Comparison of ENCODE assay signal across 8 cellular contexts in the genomic region with DNA sequence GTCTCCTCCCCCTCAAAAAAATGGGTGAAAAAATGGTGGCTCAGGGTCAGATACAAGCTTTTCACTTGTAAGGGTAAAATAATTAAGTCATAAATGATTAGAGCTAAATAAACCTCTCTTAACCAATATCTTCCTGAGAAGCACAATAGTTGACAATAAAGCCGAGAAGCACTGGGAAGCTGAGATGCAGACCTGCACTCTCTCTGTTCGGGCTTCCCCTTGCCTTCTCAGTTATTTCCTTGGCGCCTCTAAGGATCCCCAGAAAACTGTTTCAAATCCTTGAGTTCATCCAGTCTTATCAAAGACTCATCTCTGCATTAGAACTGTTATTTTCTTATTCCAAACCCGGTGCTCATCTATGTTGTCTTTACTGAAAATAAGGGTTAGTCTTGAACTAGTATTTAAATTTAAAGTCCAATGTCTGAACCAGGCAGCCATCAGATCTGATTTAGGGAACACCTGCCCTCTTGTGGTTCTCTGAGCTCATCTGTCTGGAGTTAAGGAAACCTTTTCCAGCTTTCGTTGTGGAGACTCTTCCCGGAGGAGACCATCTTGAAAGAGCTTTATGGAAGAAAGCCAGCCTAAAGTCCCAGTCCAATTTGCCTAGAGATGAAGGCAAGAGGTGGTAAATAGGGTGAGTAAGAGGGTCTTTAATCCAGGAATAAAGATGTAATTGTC.
A peak's percentile ranks its signal among the peaks of the same experiment; 100 is the strongest.
DNase-seq lines count a peak whose midpoint lies in the region; ATAC-seq and TF ChIP-seq lines count a peak whose summit lies in the region.

No MANE protein-coding gene starts in this region.

- no peak overlapping the region for H3K4me3 Mint-ChIP-seq in HFFc6
- no peak overlapping the region for H3K4me3 Mint-ChIP-seq in T-helper 2 cell treated with Interferon-gamma antibody and Interleukin-4, amounts not matched to agents 5 μg/mL and 100 μg/mL, for 36 hours

- no peaks in the 10 kb centered on the region for H3K9me3 Mint-ChIP-seq in HFFc6
- H3K9me3 Mint-ChIP-seq in T-helper 2 cell treated with Interferon-gamma antibody and Interleukin-4, amounts not matched to agents 5 μg/mL and 100 μg/mL, for 36 hours = no peaks in the 10 kb centered on the region

- peak; percentile 14 for DNase-seq in ACHN
- DNase-seq in HFFc6 = peak; percentile 55
- no peak for DNase-seq in kidney epithelial cell (ENCODE audit: low read depth)
- DNase-seq in OCI-M2 (lab: John Stamatoyannopoulos, UW; ENCODE audit: unreplicated experiment) = no peak
- DNase-seq in T-helper 2 cell treated with Interferon-gamma antibody and Interleukin-4, amounts not matched to agents 5 μg/mL and 100 μg/mL, for 36 hours (ENCODE audit: low spot score) = no peak
- DNase-seq in GM10266 (ENCODE audit: extremely low spot score) = no peak

- peak; percentile 77 for TF ChIP-seq CTCF in HFFc6 (IDR thresholded peaks at IDR 0.05)
- TF ChIP-seq CTCF in kidney epithelial cell (IDR thresholded peaks at IDR 0.05; ENCODE audit: insufficient read depth, low read length, poor library complexity, severe bottlenecking) = peak; percentile 43
- TF ChIP-seq CTCF in GM10266 (IDR thresholded peaks at IDR 0.05; ENCODE audit: control insufficient read depth, insufficient read depth, low read depth, missing control alignments) = no peak

- ATAC-seq in SK-N-SH treated with all-trans-retinoic acid at 6 μM for 48 hours = 0 out of 3 replicates have a peak, but pooled peaks have one; percentile 21
- no peak for ATAC-seq in HG02870 (IDR thresholded peaks at IDR 0.05; ENCODE audit: unreplicated experiment)

- H3K27ac Mint-ChIP-seq in HFFc6 = no peak overlapping the region
- H3K27ac Mint-ChIP-seq in T-helper 2 cell treated with Interferon-gamma antibody and Interleukin-4, amounts not matched to agents 5 μg/mL and 100 μg/mL, for 36 hours = no peak overlapping the region

- no peaks in the 10 kb centered on the region for H3K36me3 ChIP-seq in kidney epithelial cell (ENCODE audit: control insufficient read depth, insufficient read depth, low read length)

- H3K27me3 ChIP-seq in kidney epithelial cell (ENCODE audit: control insufficient read depth, insufficient read depth, low read length) = no peaks in the 10 kb centered on the region

- no peak overlapping the region for H3K4me3 ChIP-seq in kidney epithelial cell (ENCODE audit: low read depth, low read length)

- H3K36me3 Mint-ChIP-seq in HFFc6 (ENCODE audit: low read depth) = no peaks in the 10 kb centered on the region
- H3K36me3 Mint-ChIP-seq in T-helper 2 cell treated with Interferon-gamma antibody and Interleukin-4, amounts not matched to agents 5 μg/mL and 100 μg/mL, for 36 hours (ENCODE audit: low read depth) = no peaks in the 10 kb centered on the region

- in situ Hi-C loops in ACHN (cut with HindIII; ENCODE audit: low pct_ligation_motif_present, low pct_unique_long_range_greater_than_20kb, low sequenced_read_pairs) = no loop called here

- H3K4me1 Mint-ChIP-seq in HFFc6 (ENCODE audit: low read depth) = no peaks in the 10 kb centered on the region
- no peaks in the 10 kb centered on the region for H3K4me1 Mint-ChIP-seq in T-helper 2 cell treated with Interferon-gamma antibody and Interleukin-4, amounts not matched to agents 5 μg/mL and 100 μg/mL, for 36 hours (ENCODE audit: low read depth)

- H3K27me3 Mint-ChIP-seq in HFFc6 (ENCODE audit: insufficient read depth) = no peaks in the 10 kb centered on the region; the same call in 1 of the 2 replicates
- H3K27me3 Mint-ChIP-seq in T-helper 2 cell treated with Interferon-gamma antibody and Interleukin-4, amounts not matched to agents 5 μg/mL and 100 μg/mL, for 36 hours (ENCODE audit: low read depth) = peaks cover 6% of the 10 kb centered on the region

TF ChIP-seq in SK-N-SH treated with all-trans-retinoic acid at 6 μM for 48 hours, 23 proteins besides CTCF, POLR2A, EP300 and RAD21:
- TF ChIP-seq ZNF8 (CRISPR knock-in tag; IDR thresholded peaks at IDR 0.05) (no peak), CSDC2 (CRISPR knock-in tag; IDR thresholded peaks at IDR 0.05) (no peak), ESRRG (CRISPR knock-in tag; IDR thresholded peaks at IDR 0.05) (no peak), ZFP3 (CRISPR knock-in tag; IDR thresholded peaks at IDR 0.05) (no peak), CREB5 (CRISPR knock-in tag; IDR thresholded peaks at IDR 0.05; ENCODE audit: low read depth) (no peak), GLIS3 (CRISPR knock-in tag; IDR thresholded peaks at IDR 0.05) (no peak), ISL1 (CRISPR knock-in tag; IDR thresholded peaks at IDR 0.05) (no peak), ZC3H10 (CRISPR knock-in tag; IDR thresholded peaks at IDR 0.05) (no peak), OSR1 (CRISPR knock-in tag; IDR thresholded peaks at IDR 0.05) (no peak), ZNF70 (CRISPR knock-in tag; IDR thresholded peaks at IDR 0.05) (no peak), SNAI2 (CRISPR knock-in tag; IDR thresholded peaks at IDR 0.05) (no peak), PATZ1 (CRISPR knock-in tag; IDR thresholded peaks at IDR 0.05; ENCODE audit: borderline replicate concordance) (no peak), ZNF565 (CRISPR knock-in tag; conservative IDR thresholded peaks at IDR 0.05; ENCODE audit: low read depth) (no peak), PPARA (CRISPR knock-in tag; IDR thresholded peaks at IDR 0.05; ENCODE audit: borderline replicate concordance) (no peak)
- TF ChIP-seq, protein P1, sequence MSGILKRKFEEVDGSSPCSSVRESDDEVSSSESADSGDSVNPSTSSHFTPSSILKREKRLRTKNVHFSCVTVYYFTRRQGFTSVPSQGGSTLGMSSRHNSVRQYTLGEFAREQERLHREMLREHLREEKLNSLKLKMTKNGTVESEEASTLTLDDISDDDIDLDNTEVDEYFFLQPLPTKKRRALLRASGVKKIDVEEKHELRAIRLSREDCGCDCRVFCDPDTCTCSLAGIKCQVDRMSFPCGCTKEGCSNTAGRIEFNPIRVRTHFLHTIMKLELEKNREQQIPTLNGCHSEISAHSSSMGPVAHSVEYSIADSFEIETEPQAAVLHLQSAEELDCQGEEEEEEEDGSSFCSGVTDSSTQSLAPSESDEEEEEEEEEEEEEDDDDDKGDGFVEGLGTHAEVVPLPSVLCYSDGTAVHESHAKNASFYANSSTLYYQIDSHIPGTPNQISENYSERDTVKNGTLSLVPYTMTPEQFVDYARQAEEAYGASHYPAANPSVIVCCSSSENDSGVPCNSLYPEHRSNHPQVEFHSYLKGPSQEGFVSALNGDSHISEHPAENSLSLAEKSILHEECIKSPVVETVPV (CRISPR knock-in tag; IDR thresholded peaks at IDR 0.05) = no peak
TF ChIP-seq in SK-N-SH treated with all-trans-retinoic acid at 6 μM for 48 hours: peak in this region for 0.

Comparison
In these comparisons a context has a peak if more than half of its experiments do, and no peak if none do; other contexts are left out.
1. DNase-seq: peak in ACHN (single experiment) and HFFc6 (single experiment); none in kidney epithelial cell (single experiment), OCI-M2 (single experiment), T-helper 2 cell treated with Interferon-gamma antibody and Interleukin-4, amounts not matched to agents 5 μg/mL and 100 μg/mL, for 36 hours (single experiment) and GM10266 (single experiment).